8 cellular contexts compared by ENCODE assay signal in the genomic region with DNA sequence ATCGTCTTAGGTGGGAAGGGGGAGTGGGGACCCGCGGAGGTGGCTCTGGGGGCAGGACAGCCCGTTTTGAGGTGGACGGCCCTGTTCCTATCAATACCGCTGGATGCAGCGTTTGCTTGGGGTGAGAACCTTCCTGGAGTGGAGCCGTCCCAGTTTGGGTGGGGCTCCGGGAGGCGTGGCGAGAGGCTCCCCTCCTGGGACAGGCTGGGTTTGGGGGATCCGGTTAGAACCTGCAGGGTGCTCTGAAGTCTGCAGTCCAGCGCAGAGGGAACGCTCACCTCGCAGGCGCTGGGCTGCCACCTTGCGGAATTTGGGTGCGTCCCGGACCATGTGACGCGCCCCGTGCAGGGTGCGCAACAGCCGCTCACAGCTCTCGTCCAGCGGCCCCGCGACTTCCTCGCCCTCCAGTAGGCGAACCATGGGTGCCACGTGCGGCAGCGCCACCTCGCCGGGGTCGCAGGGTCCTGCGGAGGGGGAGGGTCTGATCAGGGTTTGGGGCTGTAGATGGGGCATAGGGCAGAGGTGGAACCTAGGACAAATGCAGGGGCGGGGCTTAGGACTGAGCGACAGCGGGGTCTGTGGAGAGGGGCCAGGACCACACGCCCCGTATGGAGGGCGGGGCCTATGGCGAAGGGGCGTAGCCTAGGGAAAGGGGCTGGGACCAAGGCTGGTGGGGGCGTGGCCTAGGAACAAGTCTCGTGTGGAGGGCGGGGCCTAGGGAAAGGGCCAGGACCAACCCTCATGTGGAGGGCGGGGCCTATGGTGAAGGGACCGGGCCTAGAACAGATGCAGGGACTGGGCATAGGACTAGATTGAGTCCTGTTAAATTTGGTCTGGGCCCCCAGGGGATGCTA. TPM values are rescaled to one million over a fixed set of nuclear protein-coding genes. Genes with fewer than 3 reads are reported as not detected.
DNase-seq lines count a peak whose midpoint lies in the region; ATAC-seq, FAIRE-seq and TF ChIP-seq lines count a peak whose summit lies in the region.

No MANE protein-coding gene starts in this region.

- H2AFZ ChIP-seq in OCI-LY7 (ENCODE audit: low read length) = peak overlapping the region; percentile 66

- peak; percentile 34 for TF ChIP-seq POLR2A in GM18505 (IDR thresholded peaks at IDR 0.05; ENCODE audit: borderline replicate concordance, extremely low read depth, insufficient read depth, insufficient read length)

- peaks cover 28% of the 10 kb centered on the region for H3K36me3 ChIP-seq in OCI-LY7 (ENCODE audit: insufficient read depth, low read length)

- CTCF ChIA-PET in OCI-LY7 (lab: Charles Lee; ENCODE audit: unreplicated experiment) = no interaction called here

- TF ChIP-seq CTCF in OCI-LY7 (conservative IDR thresholded peaks at IDR 0.05; ENCODE audit: low read length) = peak; percentile 84

- peaks cover 12% of the 10 kb centered on the region for H3K4me1 ChIP-seq in OCI-LY7 (ENCODE audit: insufficient read depth, low read length, poor library complexity, severe bottlenecking)

- no peaks in the 10 kb centered on the region for H3K9me2 ChIP-seq in OCI-LY7 (ENCODE audit: insufficient read depth, low read length)

- H3K9me3 ChIP-seq in OCI-LY7 (ENCODE audit: low read length) = no peaks in the 10 kb centered on the region

- POLR2A ChIA-PET in OCI-LY7 (lab: Charles Lee) = no interaction called here

- H3K4me2 ChIP-seq in OCI-LY7 (ENCODE audit: low read length) = peak overlapping the region; percentile 75

- FAIRE-seq in urothelium cell line (lab: Jason Lieb, UNC) = no peak

- no peaks in the 10 kb centered on the region for H4K20me1 ChIP-seq in OCI-LY7 (ENCODE audit: insufficient read depth, low read length)

- peak; percentile 67 for ATAC-seq in GM18505 (IDR thresholded peaks at IDR 0.05; ENCODE audit: unreplicated experiment)
- ATAC-seq in HG02763 (IDR thresholded peaks at IDR 0.05; ENCODE audit: unreplicated experiment) = peak; percentile 74

- H3K79me2 ChIP-seq in OCI-LY7 (ENCODE audit: insufficient read depth, low read depth, low read length) = no peaks in the 10 kb centered on the region

- intact Hi-C loops in OCI-LY7 (cut with micrococcal nuclease; ENCODE audit: unreplicated experiment) = loop anchor here (1.0 kb wide), 2 partner anchors 15 to 110 kb away; no protein-coding TSS in a partner anchor
- intact Hi-C loops in posterior vena cava (cut with DNase I) = no loop called here

- H3K4me3 ChIP-seq in OCI-LY7 (ENCODE audit: low read depth, low read length, poor library complexity, severe bottlenecking) = peak overlapping the region; percentile 63

- peak overlapping the region; percentile 50 for H3K27ac ChIP-seq in OCI-LY7 (ENCODE audit: low read depth, low read length, poor library complexity, severe bottlenecking)

- DNase-seq in OCI-LY7 (ENCODE audit: low spot score) (peak; percentile 99), activated T-helper 1 cell treated with Interleukin-2 at 50 U/mL for 16 hours (ENCODE audit: low read depth) (peak; percentile 55), germinal center (ENCODE audit: low spot score) (peak; percentile 91), posterior vena cava (ENCODE audit: low spot score) (peak; percentile 95), urothelium cell line (ENCODE audit: low spot score) (peak; percentile 55), midbrain (lab: John Stamatoyannopoulos, UW) (no peak)

- no TSS peak for BruUV-seq in OCI-LY7 (replicated peaks; lab: Mats Ljungman, UMichigan)

RNA-seq across cellular contexts. Expression of a gene that starts 13.8 kb away (rescaled TPM):
- total RNA-seq in OCI-LY7 (2014; rRNA removed; shearing (Covaris generic)) = 7.8 and 8.5 TPM in 2 replicates
- total RNA-seq in OCI-LY7 (2022) (9.8 and 13.3 TPM in 2 replicates), posterior vena cava (under 1 TPM; 0.37 to 0.52 TPM)

RNA-seq across cellular contexts. Expression of a gene that starts 13.9 kb away (rescaled TPM):
- total RNA-seq in OCI-LY7 (2014; rRNA removed; shearing (Covaris generic)) = 16.1 and 22.2 TPM in 2 replicates
- total RNA-seq in OCI-LY7 (2022) (19.9 TPM in 2 replicates), posterior vena cava (10 to 100 TPM; 83.2 to 92.6 TPM)

RNA-seq across cellular contexts. Expression of a gene that starts 16.0 kb away (rescaled TPM):
- total RNA-seq in OCI-LY7 (2014; rRNA removed; shearing (Covaris generic)) = 77.5 and 88.3 TPM in 2 replicates
- 63.2 and 73.2 TPM in 2 replicates for total RNA-seq in OCI-LY7 (2022)
- 10 to 100 TPM; 39.3 to 43.4 TPM for total RNA-seq in posterior vena cava

RNA-seq across cellular contexts. Expression of a gene that starts 19.1 kb away (rescaled TPM):
- 76.1 and 90.7 TPM in 2 replicates for total RNA-seq in OCI-LY7 (2014; rRNA removed; shearing (Covaris generic))
- total RNA-seq in OCI-LY7 (2022) (92.7 and 107 TPM in 2 replicates), posterior vena cava (1 to 10 TPM; 6.4 to 7.8 TPM)

RNA-seq across cellular contexts. Expression of a gene that starts 33.0 kb away (rescaled TPM):
- total RNA-seq in OCI-LY7 (2014; rRNA removed; shearing (Covaris generic)) = 0.13 and 0.57 TPM in 2 replicates
- total RNA-seq in OCI-LY7 (2022) (0.74 TPM in 1 of 2 replicates, not detected in the other), posterior vena cava (1,000 to 10,000 TPM in 1 of 2 donors, 100 to 1,000 TPM in 1; 929 to 2,763 TPM)

Comparison
In these comparisons a context has a peak if more than half of its experiments do, and no peak if none do; other contexts are left out.
1. RNA of a gene that starts 13.8 kb away (total RNA-seq): 7.8 to 13.3 TPM in OCI-LY7; 0.37 to 0.52 TPM in posterior vena cava; every median in the first group is over 4 times any median in the second.